9 cellular contexts compared by ENCODE assay signal in the genomic region with DNA sequence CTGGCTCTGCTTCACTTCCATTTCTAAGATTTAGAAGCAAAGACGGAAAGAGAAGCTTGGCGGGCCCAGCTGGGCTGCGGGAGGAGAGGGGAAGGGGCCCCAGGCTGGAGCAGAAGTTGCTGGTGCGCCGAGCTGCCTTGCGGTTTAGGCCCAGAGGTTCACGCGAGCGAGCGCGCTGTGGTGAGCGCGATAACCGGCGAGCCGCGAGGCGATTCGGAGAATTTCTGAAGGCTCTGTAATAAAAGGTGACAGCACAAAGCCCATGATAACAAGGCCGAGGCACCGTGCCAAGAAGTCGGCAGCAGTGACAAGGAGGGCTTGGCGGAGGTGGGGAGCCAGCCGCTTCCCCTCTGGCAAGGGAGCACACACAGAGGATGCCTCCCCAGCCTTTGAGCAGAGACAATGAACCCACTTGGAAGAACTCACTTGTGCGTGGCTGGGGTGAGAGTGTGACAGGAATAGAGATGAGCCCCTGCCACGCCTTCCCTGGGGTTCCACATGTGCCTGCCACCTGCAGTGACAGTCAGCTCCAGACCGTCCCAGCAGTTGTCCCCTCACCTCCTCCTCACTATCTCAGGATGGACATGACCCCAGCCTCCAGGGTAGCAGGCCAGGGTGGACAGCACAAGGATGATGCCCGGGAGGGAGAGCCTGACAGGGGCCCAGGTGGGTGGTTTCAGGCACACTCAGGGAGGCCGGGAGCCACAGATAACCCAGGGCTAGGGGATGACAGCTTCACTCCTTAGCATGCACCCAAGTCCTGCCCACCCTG.
DNase-seq lines count a peak whose midpoint lies in the region; ATAC-seq and TF ChIP-seq lines count a peak whose summit lies in the region.
"Had no signal": no experiment of that assay in that cellular context is flagged by ENCODE, and none has a peak within 500 bp of the region (broad histone marks: within the 10 kb centered on the region; RNA-seq: fewer than 3 reads in every experiment).

No MANE protein-coding gene starts in this region.

- H3K36me3 Mint-ChIP-seq in CD8-positive, alpha-beta memory T cell, result peaks cover 0 to 2% (median 0%) of the 10 kb centered on the region in 3 donors
- H3K36me3 Mint-ChIP-seq in activated naive CD4-positive, alpha-beta T cell treated with anti-CD3 and anti-CD28 coated beads, Interleukin-2, amount 50 U/mL, for 72 hours, result no peaks in the 10 kb centered on the region

- peak overlapping the region; percentile 39 to 74 (median 68) for H3K4me3 Mint-ChIP-seq in CD8-positive, alpha-beta memory T cell

- H3K4me1 ChIP-seq in CD8-positive, alpha-beta memory T cell (ENCODE audit: insufficient read depth, low read length), result peaks cover 47% of the 10 kb centered on the region
- peaks cover 10% of the 10 kb centered on the region for H3K4me1 ChIP-seq in OCI-LY7 (ENCODE audit: insufficient read depth, low read length, poor library complexity, severe bottlenecking)

- H3K4me3 ChIP-seq in CD8-positive, alpha-beta memory T cell (ENCODE audit: low read length), result no peak overlapping the region
- no peak overlapping the region for H3K4me3 ChIP-seq in OCI-LY7 (ENCODE audit: low read depth, low read length, poor library complexity, severe bottlenecking)

- no peaks in the 10 kb centered on the region for H3K36me3 ChIP-seq in CD8-positive, alpha-beta memory T cell (ENCODE audit: insufficient read depth, low read length)
- H3K36me3 ChIP-seq in OCI-LY7 (ENCODE audit: insufficient read depth, low read length), result no peaks in the 10 kb centered on the region

- H3K27me3 Mint-ChIP-seq in CD8-positive, alpha-beta memory T cell, result peaks cover 16 to 18% of the 10 kb centered on the region in 2 donors

- intact Hi-C loops in OCI-LY7 (cut with micrococcal nuclease; ENCODE audit: unreplicated experiment), result no loop called here

- no peaks in the 10 kb centered on the region for H3K79me2 ChIP-seq in OCI-LY7 (ENCODE audit: insufficient read depth, low read depth, low read length)

- H3K4me2 ChIP-seq in OCI-LY7 (ENCODE audit: low read length), result peak overlapping the region; percentile 30; the same call in 1 of the 2 replicates

- H3K27ac ChIP-seq in CD8-positive, alpha-beta memory T cell (ENCODE audit: low read depth, low read length), result peak overlapping the region; percentile 39
- no peak overlapping the region for H3K27ac ChIP-seq in OCI-LY7 (ENCODE audit: low read depth, low read length, poor library complexity, severe bottlenecking)

- BruUV-seq in OCI-LY7 (replicated peaks; lab: Mats Ljungman, UMichigan), result no TSS peak

- TF ChIP-seq CTCF in OCI-LY7 (conservative IDR thresholded peaks at IDR 0.05; ENCODE audit: low read length) (no peak), omental fat pad (IDR thresholded peaks at IDR 0.05) (no peak)

- no peaks in the 10 kb centered on the region for H4K20me1 ChIP-seq in OCI-LY7 (ENCODE audit: insufficient read depth, low read length)

- peak; percentile 14 to 66 (median 37) for DNase-seq in CD8-positive, alpha-beta memory T cell
- no peak for DNase-seq in OCI-LY7 (ENCODE audit: low spot score)
- peak in 1 of 2 donors; percentile 53 for DNase-seq in activated naive CD4-positive, alpha-beta T cell treated with anti-CD3 and anti-CD28 coated beads, Interleukin-2, amount 50 U/mL, for 72 hours (ENCODE audit: low spot score in 2 of 2)
- peak; percentile 82 for DNase-seq in retina
- DNase-seq in GM19238 (ENCODE audit: insufficient read length, low spot score), result no peak
- DNase-seq in omental fat pad (ENCODE audit: low spot score), result no peak
- no peak for DNase-seq in COR-L47 (lab: John Stamatoyannopoulos, UW)
- DNase-seq: IMR-90 had no signal

- no peaks in the 10 kb centered on the region for H3K27me3 ChIP-seq in CD8-positive, alpha-beta memory T cell (ENCODE audit: insufficient read depth, low read length, poor library complexity, severe bottlenecking)

- peak overlapping the region in 3 of 8 donors; percentile 33 to 39 (median 36) for H3K27ac Mint-ChIP-seq in CD8-positive, alpha-beta memory T cell
- H3K27ac Mint-ChIP-seq in activated naive CD4-positive, alpha-beta T cell treated with anti-CD3 and anti-CD28 coated beads, Interleukin-2, amount 50 U/mL, for 72 hours, result no peak overlapping the region

- no peaks in the 10 kb centered on the region for H3K9me3 ChIP-seq in CD8-positive, alpha-beta memory T cell (ENCODE audit: low read length)
- no peaks in the 10 kb centered on the region for H3K9me3 ChIP-seq in OCI-LY7 (ENCODE audit: low read length)

- CTCF ChIA-PET in CD8-positive, alpha-beta memory T cell (lab: Charles Lee), result no interaction called here
- CTCF ChIA-PET in OCI-LY7 (lab: Charles Lee; ENCODE audit: unreplicated experiment), result interaction anchor here (0.5 to 0.6 kb wide), 2 partner anchors 12 to 186 kb away, joined by 5 read pairs; no protein-coding TSS in a partner anchor

- ATAC-seq in activated naive CD4-positive, alpha-beta T cell treated with anti-CD3 and anti-CD28 coated beads, Interleukin-2, amount 50 U/mL, for 72 hours, result peak; percentile 52 to 54
- ATAC-seq in omental fat pad (ENCODE audit: low FRiP score), result no peak
- no peak for ATAC-seq in HG03097 (IDR thresholded peaks at IDR 0.05; ENCODE audit: low FRiP score, unreplicated experiment)

- H3K9me2 ChIP-seq in OCI-LY7 (ENCODE audit: insufficient read depth, low read length), result no peaks in the 10 kb centered on the region

- peaks cover 19 to 36% (median 32%) of the 10 kb centered on the region in 3 donors for H3K4me1 Mint-ChIP-seq in CD8-positive, alpha-beta memory T cell

- H3K9me3 Mint-ChIP-seq in CD8-positive, alpha-beta memory T cell, result no peaks in the 10 kb centered on the region
- no peaks in the 10 kb centered on the region for H3K9me3 Mint-ChIP-seq in activated naive CD4-positive, alpha-beta T cell treated with anti-CD3 and anti-CD28 coated beads, Interleukin-2, amount 50 U/mL, for 72 hours

- no peak overlapping the region for H2AFZ ChIP-seq in OCI-LY7 (ENCODE audit: low read length)

- POLR2A ChIA-PET in CD8-positive, alpha-beta memory T cell (lab: Charles Lee), result no interaction called here
- POLR2A ChIA-PET in OCI-LY7 (lab: Charles Lee), result interaction anchor here (0.7 kb wide), 1 partner anchor 115 kb away, joined by 7 read pairs; no protein-coding TSS in a partner anchor

Comparison
In these comparisons a context has a peak if more than half of its experiments do, and no peak if none do; other contexts are left out.
1. DNase-seq: peak in CD8-positive, alpha-beta memory T cell (5 of 5) and retina (single experiment); none in OCI-LY7 (single experiment), GM19238 (single experiment), omental fat pad (single experiment) and COR-L47 (single experiment).
2. ATAC-seq: peak in activated naive CD4-positive, alpha-beta T cell treated with anti-CD3 and anti-CD28 coated beads, Interleukin-2, amount 50 U/mL, for 72 hours (2 of 2); none in omental fat pad (single experiment) and HG03097 (single experiment).